ENCODE assay signal across 9 cellular contexts in the genomic region with DNA sequence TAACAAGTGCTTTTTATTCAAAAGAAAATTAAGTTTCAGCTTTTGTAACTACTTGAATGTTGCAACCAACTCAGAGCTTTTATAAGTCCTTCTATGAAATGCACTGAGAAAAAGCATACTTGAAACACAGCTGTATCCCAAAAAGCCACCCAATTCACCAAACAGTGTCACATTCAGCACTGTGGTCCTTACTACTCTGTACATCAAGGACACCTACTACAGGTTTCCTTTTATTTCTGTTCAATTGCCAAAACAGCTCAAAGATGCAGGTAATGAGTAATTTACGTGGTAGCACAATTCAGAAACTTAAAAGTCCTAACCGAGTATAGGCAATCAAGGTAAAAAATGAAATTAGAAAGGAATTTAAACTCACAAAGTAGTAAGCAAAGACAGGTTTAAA. TPM values are rescaled to one million over a fixed set of nuclear protein-coding genes. Genes with fewer than 3 reads are reported as not detected.
A peak's percentile ranks its signal among the peaks of the same experiment; 100 is the strongest.
DNase-seq lines count a peak whose midpoint lies in the region; ATAC-seq and TF ChIP-seq lines count a peak whose summit lies in the region.
"Had no signal": no experiment of that assay in that cellular context is flagged by ENCODE, and none has a peak within 500 bp of the region (broad histone marks: within the 10 kb centered on the region; RNA-seq: fewer than 3 reads in every experiment).

No MANE protein-coding gene starts in this region.

- H3K4me3 Mint-ChIP-seq in IgD-negative memory B cell = peak overlapping the region; percentile 84 to 98 (median 96)
- peak overlapping the region in 6 of 10 donors; percentile 82 to 93 (median 88) for H3K4me3 Mint-ChIP-seq in naive thymus-derived CD8-positive, alpha-beta T cell
- peak overlapping the region in 1 of 2 donors; percentile 97 for H3K4me3 Mint-ChIP-seq in effector memory CD8-positive, alpha-beta T cell

- no peak overlapping the region for H3K27ac ChIP-seq in AG04450 (ENCODE audit: low read depth, low read length)
- peak overlapping the region; percentile 75 for H3K27ac ChIP-seq in cingulate gyrus (ENCODE audit: low read depth, low read length)

- ATAC-seq in naive thymus-derived CD8-positive, alpha-beta T cell = no peak
- ATAC-seq in effector memory CD8-positive, alpha-beta T cell (replicated peaks) = no peak
- no peak for ATAC-seq in HG03354 (IDR thresholded peaks at IDR 0.05; ENCODE audit: poor library complexity, severe bottlenecking, unreplicated experiment)
- ATAC-seq in GM19328 (IDR thresholded peaks at IDR 0.05; ENCODE audit: unreplicated experiment) = no peak

- peaks cover 2% of the 10 kb centered on the region for H3K36me3 Mint-ChIP-seq in IgD-negative memory B cell
- peaks cover 0 to 9% (median 4%) of the 10 kb centered on the region in 3 donors for H3K36me3 Mint-ChIP-seq in naive thymus-derived CD8-positive, alpha-beta T cell
- peaks cover 22% of the 10 kb centered on the region for H3K36me3 Mint-ChIP-seq in effector memory CD8-positive, alpha-beta T cell (ENCODE audit: insufficient read depth)

- no peaks in the 10 kb centered on the region for H3K9me3 Mint-ChIP-seq in IgD-negative memory B cell
- no peaks in the 10 kb centered on the region for H3K9me3 Mint-ChIP-seq in naive thymus-derived CD8-positive, alpha-beta T cell
- no peaks in the 10 kb centered on the region for H3K9me3 Mint-ChIP-seq in effector memory CD8-positive, alpha-beta T cell

- H3K9me3 ChIP-seq in AG04450 (ENCODE audit: control insufficient read depth, insufficient read depth, low read length) = no peaks in the 10 kb centered on the region; the same call in 1 of the 2 replicates

- no peaks in the 10 kb centered on the region for H3K27me3 Mint-ChIP-seq in IgD-negative memory B cell
- no peaks in the 10 kb centered on the region for H3K27me3 Mint-ChIP-seq in naive thymus-derived CD8-positive, alpha-beta T cell
- H3K27me3 Mint-ChIP-seq in effector memory CD8-positive, alpha-beta T cell = no peaks in the 10 kb centered on the region

- POLR2A ChIA-PET in AG04450 (lab: Yijun Ruan, JAX) = no interaction called here
- POLR2A ChIA-PET in naive thymus-derived CD8-positive, alpha-beta T cell (lab: Charles Lee) = no interaction called here

- TF ChIP-seq CTCF in AG04450 (IDR thresholded peaks at IDR 0.05; ENCODE audit: low read depth, low read length) = no peak

- peaks cover 24 to 40% (median 27%) of the 10 kb centered on the region in 3 donors for H3K4me1 Mint-ChIP-seq in IgD-negative memory B cell
- H3K4me1 Mint-ChIP-seq in naive thymus-derived CD8-positive, alpha-beta T cell = peaks cover 16 to 36% (median 30%) of the 10 kb centered on the region in 4 donors
- H3K4me1 Mint-ChIP-seq in effector memory CD8-positive, alpha-beta T cell (ENCODE audit: low read depth in 2 of 2) = peaks cover 18 to 31% of the 10 kb centered on the region in 2 donors

- peak overlapping the region in 2 of 3 donors; percentile 86 to 97 for H3K27ac Mint-ChIP-seq in IgD-negative memory B cell
- H3K27ac Mint-ChIP-seq in naive thymus-derived CD8-positive, alpha-beta T cell = peak overlapping the region in 5 of 10 donors; percentile 5 to 91 (median 82)
- H3K27ac Mint-ChIP-seq in effector memory CD8-positive, alpha-beta T cell = peak overlapping the region in 1 of 2 donors; percentile 74

- no peaks in the 10 kb centered on the region for H3K27me3 ChIP-seq in AG04450 (ENCODE audit: control insufficient read depth, insufficient read depth, low read length)

- CTCF ChIA-PET in AG04450 (lab: Charles Lee) = interaction anchor here (0.5 to 0.6 kb wide), 2 partner anchors 84 to 198 kb away, joined by 4 to 5 read pairs; no protein-coding TSS in a partner anchor

- no peak for DNase-seq in AG04450 (ENCODE audit: low read depth, low spot score)
- no peak for DNase-seq in naive thymus-derived CD8-positive, alpha-beta T cell
- DNase-seq in CD1c-positive myeloid dendritic cell (ENCODE audit: extremely low spot score) = no peak
- DNase-seq in effector memory CD8-positive, alpha-beta T cell = no peak
- DNase-seq: stimulated activated CD4-positive, alpha-beta T cell treated with anti-CD3 and anti-CD28 coated beads, Interleukin-12 subunit alpha, Interleukin-12 subunit beta, amount 100 ng/mL, for 4 hours had no signal

- H3K4me3 ChIP-seq in AG04450 (ENCODE audit: low read depth, low read length) = peak overlapping the region; percentile 89

RNA-seq across cellular contexts. Expression of a gene that starts 2.5 kb away (rescaled TPM):
- 66.6 and 74.9 TPM in 2 replicates for polyA plus RNA-seq in AG04450 (2011; rRNA removed)
- polyA minus RNA-seq in AG04450 (2011; rRNA and poly(A)+ RNA removed) = 62.7 and 70.1 TPM in 2 replicates
- polyA plus RNA-seq in IgD-negative memory B cell = 13.1 TPM
- total RNA-seq in naive thymus-derived CD8-positive, alpha-beta T cell = 10 to 100 TPM; 15.7 to 16.5 TPM
- 1 to 10 TPM; 4.0 to 7.9 (median 6.1) TPM for polyA plus RNA-seq in naive thymus-derived CD8-positive, alpha-beta T cell
